Comparison of ENCODE assay signal across 19 cellular contexts in genomic region chr1:18725231-18725895, GRCh38.
"Had no signal": no experiment of that assay in that cellular context is flagged by ENCODE, and none has a peak within 500 bp of the region (broad histone marks: within the 10 kb centered on the region; RNA-seq: fewer than 3 reads in every experiment).

No MANE protein-coding gene starts in this region.

- H3K4me3 ChIP-seq: prostate gland, right lobe of liver, tibial artery, vagina had no signal

- H3K27ac Mint-ChIP-seq: activated CD8-positive, alpha-beta memory T cell treated with anti-CD3 and anti-CD28 coated beads, Interleukin-2, amount 10 ng/mL, durations not matched to agents 7 days and 5 days; activated naive CD8-positive, alpha-beta T cell treated with anti-CD3 and anti-CD28 coated beads, Interleukin-2, amount 10 ng/mL, durations not matched to agents 7 days and 5 days; naive thymus-derived CD4-positive, alpha-beta T cell; stimulated activated effector memory CD8-positive, alpha-beta T cell treated with anti-CD3 and anti-CD28 coated beads, Interleukin-12 subunit alpha, Interleukin-12 subunit beta, amount 100 ng/mL, for 72 hours had no signal

- DNase-seq: activated CD4-positive, alpha-beta T cell treated with anti-CD3 and anti-CD28 coated beads for 1 hour; activated CD4-positive, alpha-beta T cell treated with anti-CD3 and anti-CD28 coated beads, Interleukin-2, amount 50 U/mL, for 48 hours; activated CD8-positive, alpha-beta memory T cell treated with anti-CD3 and anti-CD28 coated beads, Interleukin-2, amount 10 ng/mL, durations not matched to agents 7 days and 5 days; activated effector memory CD4-positive, alpha-beta T cell treated with anti-CD3 and anti-CD28 coated beads, Interleukin-2, amount 50 U/mL, for 16 hours; activated naive CD8-positive, alpha-beta T cell treated with anti-CD3 and anti-CD28 coated beads, Interleukin-2, amount 10 ng/mL, durations not matched to agents 7 days and 5 days; activated T-cell treated with anti-CD3 and anti-CD28 coated beads, Interleukin-2, amount 50 U/mL, for 4 hours; aorta; hypothalamus; left colon; naive thymus-derived CD4-positive, alpha-beta T cell; nucleus accumbens; right lobe of liver; tibial artery had no signal

- H3K36me3 Mint-ChIP-seq: activated CD8-positive, alpha-beta memory T cell treated with anti-CD3 and anti-CD28 coated beads, Interleukin-2, amount 10 ng/mL, durations not matched to agents 7 days and 5 days; activated naive CD8-positive, alpha-beta T cell treated with anti-CD3 and anti-CD28 coated beads, Interleukin-2, amount 10 ng/mL, durations not matched to agents 7 days and 5 days; naive thymus-derived CD4-positive, alpha-beta T cell; stimulated activated effector memory CD8-positive, alpha-beta T cell treated with anti-CD3 and anti-CD28 coated beads, Interleukin-12 subunit alpha, Interleukin-12 subunit beta, amount 100 ng/mL, for 72 hours had no signal

- H3K4me1 Mint-ChIP-seq: activated CD8-positive, alpha-beta memory T cell treated with anti-CD3 and anti-CD28 coated beads, Interleukin-2, amount 10 ng/mL, durations not matched to agents 7 days and 5 days; activated naive CD8-positive, alpha-beta T cell treated with anti-CD3 and anti-CD28 coated beads, Interleukin-2, amount 10 ng/mL, durations not matched to agents 7 days and 5 days had no signal

- FAIRE-seq: bronchial epithelial cell, endometrium had no signal

- H3K4me3 Mint-ChIP-seq: activated CD8-positive, alpha-beta memory T cell treated with anti-CD3 and anti-CD28 coated beads, Interleukin-2, amount 10 ng/mL, durations not matched to agents 7 days and 5 days; activated naive CD8-positive, alpha-beta T cell treated with anti-CD3 and anti-CD28 coated beads, Interleukin-2, amount 10 ng/mL, durations not matched to agents 7 days and 5 days; activated T-cell treated with anti-CD3 and anti-CD28 coated beads, Interleukin-2, amount 50 U/mL, for 4 hours; stimulated activated effector memory CD8-positive, alpha-beta T cell treated with anti-CD3 and anti-CD28 coated beads, Interleukin-12 subunit alpha, Interleukin-12 subunit beta, amount 100 ng/mL, for 72 hours had no signal

- H3K27ac ChIP-seq: prostate gland, right lobe of liver, tibial artery, vagina had no signal

- H3K36me3 ChIP-seq: prostate gland, right lobe of liver, tibial artery, vagina had no signal

- H3K9me3 Mint-ChIP-seq: activated naive CD8-positive, alpha-beta T cell treated with anti-CD3 and anti-CD28 coated beads, Interleukin-2, amount 10 ng/mL, durations not matched to agents 7 days and 5 days; activated T-cell treated with anti-CD3 and anti-CD28 coated beads, Interleukin-2, amount 50 U/mL, for 4 hours; stimulated activated effector memory CD8-positive, alpha-beta T cell treated with anti-CD3 and anti-CD28 coated beads, Interleukin-12 subunit alpha, Interleukin-12 subunit beta, amount 100 ng/mL, for 72 hours had no signal

- H3K4me1 ChIP-seq: prostate gland, right lobe of liver, tibial artery, vagina had no signal

- H3K9me3 ChIP-seq: prostate gland, right lobe of liver, tibial artery, vagina had no signal

- H3K27me3 ChIP-seq: vagina had no signal

- ATAC-seq: activated CD8-positive, alpha-beta memory T cell treated with anti-CD3 and anti-CD28 coated beads, Interleukin-2, amount 10 ng/mL, durations not matched to agents 7 days and 5 days; activated T-cell treated with anti-CD3 and anti-CD28 coated beads, Interleukin-2, amount 50 U/mL, for 4 hours; esophagus mucosa; left colon; naive thymus-derived CD4-positive, alpha-beta T cell; right lobe of liver; stimulated activated effector memory CD8-positive, alpha-beta T cell treated with anti-CD3 and anti-CD28 coated beads, Interleukin-12 subunit alpha, Interleukin-12 subunit beta, amount 100 ng/mL, for 72 hours had no signal
